ENCODE assay signal across 28 cellular contexts in the genomic region with DNA sequence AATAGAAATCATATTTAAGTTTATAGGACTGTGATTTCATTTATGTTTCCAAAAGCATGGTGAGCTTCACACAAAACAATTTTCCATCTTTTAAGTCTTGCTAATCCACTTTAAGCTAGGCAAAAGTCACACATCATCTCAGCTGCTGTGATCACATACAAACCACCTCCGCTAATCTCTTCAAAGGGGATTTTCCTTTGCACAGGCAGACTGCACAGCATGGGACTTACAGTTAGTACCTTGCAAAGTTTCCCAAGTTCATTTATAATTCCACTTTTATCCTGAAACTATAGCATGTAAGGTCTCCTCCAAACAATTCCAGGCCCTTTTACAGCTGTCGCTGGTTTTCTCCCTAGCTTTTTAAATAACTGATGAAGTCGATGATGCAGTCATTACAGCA.
"Had no signal": no experiment of that assay in that cellular context is flagged by ENCODE, and none has a peak within 500 bp of the region (broad histone marks: within the 10 kb centered on the region; RNA-seq: fewer than 3 reads in every experiment).

No MANE protein-coding gene starts in this region.

- H2AFZ ChIP-seq: hepatocyte had no signal

- DNase-seq: dermis blood vessel endothelial cell; effector memory CD4-positive, alpha-beta T cell; foreskin keratinocyte; heart left ventricle; kidney; natural killer cell; occipital lobe; ovary; posterior cingulate gyrus; psoas muscle; right lobe of liver; small intestine; stimulated activated CD4-positive, alpha-beta T cell treated with anti-CD3 and anti-CD28 coated beads, Interleukin-1b, Interleukin-23, amount 100 ng/mL, for 48 hours; stimulated activated CD4-positive, alpha-beta T cell treated with anti-CD3 and anti-CD28 coated beads, Interleukin-4, amount 100 ng/mL, for 1 hour; stimulated activated CD8-positive, alpha-beta memory T cell treated with anti-CD3 and anti-CD28 coated beads, Interleukin-4, amount 100 ng/mL, for 48 hours; stimulated activated naive CD4-positive, alpha-beta T cell; stimulated activated naive CD8-positive, alpha-beta T cell treated with anti-CD3 and anti-CD28 coated beads, Interleukin-15, amount 100 ng/mL, for 72 hours; thyroid gland; trophoblast cell had no signal

- H3K4me3 Mint-ChIP-seq: memory B cell; natural killer cell; neural crest cell; stimulated activated naive CD8-positive, alpha-beta T cell treated with anti-CD3 and anti-CD28 coated beads, Interleukin-15, amount 100 ng/mL, for 72 hours had no signal

- H3K27ac ChIP-seq: coronary artery, esophagus muscularis mucosa, foreskin keratinocyte, gastroesophageal sphincter, heart left ventricle, hepatocyte, ovary, psoas muscle, right lobe of liver, thyroid gland, vagina had no signal

- H3K36me3 ChIP-seq: esophagus muscularis mucosa, gastroesophageal sphincter, heart left ventricle, ovary, right lobe of liver, thyroid gland, vagina had no signal

- H3K79me2 ChIP-seq: hepatocyte had no signal

- H3K4me2 ChIP-seq: hepatocyte had no signal

- H3K27ac Mint-ChIP-seq: memory B cell; natural killer cell; stimulated activated naive CD8-positive, alpha-beta T cell treated with anti-CD3 and anti-CD28 coated beads, Interleukin-15, amount 100 ng/mL, for 72 hours had no signal

- H3K36me3 Mint-ChIP-seq: memory B cell, natural killer cell had no signal

- H3K4me1 Mint-ChIP-seq: memory B cell; natural killer cell; stimulated activated naive CD8-positive, alpha-beta T cell treated with anti-CD3 and anti-CD28 coated beads, Interleukin-15, amount 100 ng/mL, for 72 hours had no signal

- H3K9me3 Mint-ChIP-seq: neural crest cell; stimulated activated naive CD8-positive, alpha-beta T cell treated with anti-CD3 and anti-CD28 coated beads, Interleukin-15, amount 100 ng/mL, for 72 hours had no signal

- H3K27me3 Mint-ChIP-seq: memory B cell; stimulated activated naive CD8-positive, alpha-beta T cell treated with anti-CD3 and anti-CD28 coated beads, Interleukin-15, amount 100 ng/mL, for 72 hours had no signal

- H3K4me1 ChIP-seq: esophagus muscularis mucosa, gastroesophageal sphincter, heart left ventricle, psoas muscle, right lobe of liver, thyroid gland, vagina had no signal

- H3K9me3 ChIP-seq: esophagus muscularis mucosa, gastroesophageal sphincter, heart left ventricle, ovary, psoas muscle, right lobe of liver, thyroid gland, vagina had no signal

- H3K4me3 ChIP-seq: coronary artery, esophagus muscularis mucosa, gastroesophageal sphincter, heart left ventricle, hepatocyte, lung, ovary, psoas muscle, right lobe of liver, thyroid gland, vagina had no signal

- ATAC-seq: foreskin keratinocyte; gastroesophageal sphincter; heart left ventricle; left lobe of liver; natural killer cell; psoas muscle; right lobe of liver; stimulated activated naive CD8-positive, alpha-beta T cell treated with anti-CD3 and anti-CD28 coated beads, Interleukin-15, amount 100 ng/mL, for 72 hours had no signal

- H3K27me3 ChIP-seq: esophagus muscularis mucosa, foreskin keratinocyte, gastroesophageal sphincter, heart left ventricle, hepatocyte, ovary, right lobe of liver, thyroid gland, vagina had no signal
